Comparison of ENCODE assay signal across 17 cellular contexts in the genomic region with DNA sequence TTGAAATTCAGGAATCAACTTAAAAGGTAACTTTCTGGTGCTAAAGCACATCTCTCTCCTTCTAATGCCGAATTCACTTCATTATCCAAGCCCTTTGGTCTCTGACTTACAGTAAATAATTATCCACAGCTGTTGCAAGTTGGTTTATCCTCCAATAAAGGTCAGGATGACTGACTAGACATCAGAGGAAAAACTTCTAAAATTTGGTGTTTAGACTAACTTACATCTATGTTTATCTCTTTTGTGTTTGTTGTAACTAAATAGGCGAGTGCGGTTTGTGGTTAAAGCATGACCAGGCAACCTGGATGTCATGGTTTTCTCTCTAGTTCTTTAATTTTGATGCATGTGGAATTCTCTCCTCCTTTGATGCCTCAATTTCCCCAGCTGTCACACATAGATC.
DNase-seq lines count a peak whose midpoint lies in the region; TF ChIP-seq lines count a peak whose summit lies in the region.
"Had no signal": no experiment of that assay in that cellular context is flagged by ENCODE, and none has a peak within 500 bp of the region (broad histone marks: within the 10 kb centered on the region; RNA-seq: fewer than 3 reads in every experiment).

No MANE protein-coding gene starts in this region.

- H3K36me3 ChIP-seq in smooth muscle cell (ENCODE audit: low read depth), result no peaks in the 10 kb centered on the region
- no peaks in the 10 kb centered on the region for H3K36me3 ChIP-seq in sigmoid colon
- H3K36me3 ChIP-seq: BLaER1, MG63, Peyer's patch had no signal

- H3F3A ChIP-seq in smooth muscle cell (ENCODE audit: low read depth), result peaks cover 35% of the 10 kb centered on the region

- H3K9me3 ChIP-seq in smooth muscle cell (replicated peaks; ENCODE audit: low read depth), result no peaks in the 10 kb centered on the region
- no peaks in the 10 kb centered on the region for H3K9me3 ChIP-seq in sigmoid colon
- H3K9me3 ChIP-seq: BLaER1, MG63, Peyer's patch had no signal

- H4K20me1 ChIP-seq in smooth muscle cell (ENCODE audit: low read depth), result no peaks in the 10 kb centered on the region
- H4K20me1 ChIP-seq: BLaER1 had no signal

- TF ChIP-seq POLR2A in sigmoid colon (IDR thresholded peaks at IDR 0.05), result no peak

- intact Hi-C loops in sigmoid colon (cut with DNase I), result no loop called here
- intact Hi-C loops in head of caudate nucleus (cut with DNase I), result loop anchor here (10.0 kb wide), 1 partner anchor 310 kb away; no protein-coding TSS in a partner anchor

- WGBS in smooth muscle cell (ENCODE audit: low lambda C conversion rate), result 55% methylated on average over 3 of the region's 3 CpGs
- WGBS in sigmoid colon, 2 donors, result 81 to 85% methylated on average over 3 of the region's 3 CpGs

- no peak overlapping the region for H2AFZ ChIP-seq in smooth muscle cell (ENCODE audit: low read depth)

- TF ChIP-seq EP300 in sigmoid colon (IDR thresholded peaks at IDR 0.05), result no peak

- TF ChIP-seq CTCF in astrocyte of the spinal cord (IDR thresholded peaks at IDR 0.05; ENCODE audit: low read depth, low read length), result no peak
- TF ChIP-seq CTCF in fibroblast of villous mesenchyme (IDR thresholded peaks at IDR 0.05; ENCODE audit: insufficient read depth, low read depth, low read length), result no peak
- TF ChIP-seq CTCF in smooth muscle cell (IDR thresholded peaks at IDR 0.05; ENCODE audit: borderline replicate concordance, insufficient read depth, poor library complexity, severe bottlenecking), result no peak
- no peak for TF ChIP-seq CTCF in sigmoid colon (IDR thresholded peaks at IDR 0.05)

- DNase-seq in HCEC 1CT (peak; percentile 86), astrocyte of the spinal cord (ENCODE audit: low read depth, low spot score) (peak; percentile 48), fibroblast of villous mesenchyme (ENCODE audit: low read depth) (peak; percentile 87), smooth muscle cell (lab: John Stamatoyannopoulos, UW; ENCODE audit: unreplicated experiment) (no peak), DMS153 treated with DMSO at 0.1 percent for 48 hours (lab: John Stamatoyannopoulos, UW; ENCODE audit: unreplicated experiment) (no peak), sigmoid colon (no peak), head of caudate nucleus (no peak)
- DNase-seq: CD8-positive, alpha-beta memory T cell; KG1; MG63; NCI-H1105; NCI-H1694 treated with DMSO at 0.1 percent for 48 hours; NCI-H446 treated with DMSO at 0.1 percent for 48 hours; NCI-H774; Peyer's patch; SHP77 had no signal

- H3K4me3 ChIP-seq in astrocyte of the spinal cord (ENCODE audit: low read depth, low read length) (no peak overlapping the region), fibroblast of villous mesenchyme (ENCODE audit: low read depth, low read length) (no peak overlapping the region), smooth muscle cell (no peak overlapping the region), sigmoid colon (no peak overlapping the region)
- H3K4me3 ChIP-seq: BLaER1, MG63, Peyer's patch had no signal

- in situ Hi-C loops in astrocyte of the spinal cord (cut with HindIII; ENCODE audit: low sequenced_read_pairs), result no loop called here

- H3K79me2 ChIP-seq in smooth muscle cell (ENCODE audit: low read depth), result no peaks in the 10 kb centered on the region

- H3K4me1 ChIP-seq in smooth muscle cell (ENCODE audit: low read depth), result peaks cover 11% of the 10 kb centered on the region
- peaks cover 0 to 49% (median 32%) of the 10 kb centered on the region in 4 donors for H3K4me1 ChIP-seq in sigmoid colon
- H3K4me1 ChIP-seq: Peyer's patch had no signal

- H3K27me3 ChIP-seq in smooth muscle cell (ENCODE audit: low read depth) (no peaks in the 10 kb centered on the region), sigmoid colon (no peaks in the 10 kb centered on the region)
- H3K27me3 ChIP-seq: BLaER1, MG63, Peyer's patch had no signal

- H3K4me2 ChIP-seq in smooth muscle cell, result no peak overlapping the region
- H3K4me2 ChIP-seq: BLaER1 had no signal

- H3K9ac ChIP-seq in smooth muscle cell (ENCODE audit: low read depth), result no peak overlapping the region
- H3K9ac ChIP-seq: BLaER1 had no signal

- H3K27ac ChIP-seq in smooth muscle cell (ENCODE audit: low read depth), result peak overlapping the region; percentile 58
- H3K27ac ChIP-seq in sigmoid colon, result no peak overlapping the region
- H3K27ac ChIP-seq: BLaER1, Peyer's patch had no signal

Comparison
In these comparisons a context has a peak if more than half of its experiments do, and no peak if none do; other contexts are left out.
1. DNase-seq: peak in HCEC 1CT (single experiment), astrocyte of the spinal cord (single experiment) and fibroblast of villous mesenchyme (single experiment); none in smooth muscle cell (single experiment), DMS153 treated with DMSO at 0.1 percent for 48 hours (single experiment), sigmoid colon (single experiment) and head of caudate nucleus (0 of 42).